ENCODE assay signal across 18 cellular contexts in genomic region chr21:37270576-37271365, GRCh38.
"Had no signal": no experiment of that assay in that cellular context is flagged by ENCODE, and none has a peak within 500 bp of the region (broad histone marks: within the 10 kb centered on the region; RNA-seq: fewer than 3 reads in every experiment).

No MANE protein-coding gene starts in this region.

- H3K36me3 Mint-ChIP-seq: naive thymus-derived CD8-positive, alpha-beta T cell had no signal

- H3K9me3 ChIP-seq: gastroesophageal sphincter, heart right ventricle, transverse colon had no signal

- H3K27ac Mint-ChIP-seq: activated naive CD8-positive, alpha-beta T cell; memory B cell had no signal

- DNase-seq: activated CD4-positive, alpha-beta T cell treated with anti-CD3 and anti-CD28 coated beads, Interleukin-2, amount 50 U/mL, for 48 hours; erythroblast; heart right ventricle; immature natural killer cell; left ventricle myocardium superior; naive thymus-derived CD8-positive, alpha-beta T cell; nucleus accumbens; posterior cingulate gyrus; retina; stimulated activated CD4-positive, alpha-beta T cell treated with anti-CD3 and anti-CD28 coated beads, Interleukin-12 subunit alpha, Interleukin-12 subunit beta, amount 100 ng/mL, for 4 hours; stimulated activated CD4-positive, alpha-beta T cell treated with anti-CD3 and anti-CD28 coated beads, Interleukin-1b, Interleukin-23, amount 100 ng/mL, for 48 hours; stimulated activated naive CD8-positive, alpha-beta T cell treated with anti-CD3 and anti-CD28 coated beads, Interleukin-15, Interleukin-2, amounts not matched to agents 100 U/mL and 50 U/mL, for 24 hours; T-helper 2 cell; transverse colon; WERI-Rb-1 had no signal

- H3K27ac ChIP-seq: gastroesophageal sphincter, heart right ventricle, transverse colon, WERI-Rb-1 had no signal

- H3K36me3 ChIP-seq: gastroesophageal sphincter, heart right ventricle, transverse colon, WERI-Rb-1 had no signal

- H3K27me3 Mint-ChIP-seq: activated naive CD8-positive, alpha-beta T cell; naive thymus-derived CD8-positive, alpha-beta T cell had no signal

- H3K27me3 ChIP-seq: gastroesophageal sphincter, heart right ventricle, transverse colon had no signal

- H3K9me3 Mint-ChIP-seq: immature natural killer cell; memory B cell; naive thymus-derived CD8-positive, alpha-beta T cell had no signal

- ATAC-seq: gastroesophageal sphincter; heart right ventricle; left ventricle myocardium superior; naive thymus-derived CD8-positive, alpha-beta T cell; stimulated activated naive CD8-positive, alpha-beta T cell treated with anti-CD3 and anti-CD28 coated beads, Interleukin-15, Interleukin-2, amounts not matched to agents 100 U/mL and 50 U/mL, for 24 hours had no signal

- H3K4me3 Mint-ChIP-seq: memory B cell had no signal

- H3K4me3 ChIP-seq: gastroesophageal sphincter, heart right ventricle, transverse colon had no signal
